Comparison of ENCODE assay signal across 1 cellular context in the genomic region with DNA sequence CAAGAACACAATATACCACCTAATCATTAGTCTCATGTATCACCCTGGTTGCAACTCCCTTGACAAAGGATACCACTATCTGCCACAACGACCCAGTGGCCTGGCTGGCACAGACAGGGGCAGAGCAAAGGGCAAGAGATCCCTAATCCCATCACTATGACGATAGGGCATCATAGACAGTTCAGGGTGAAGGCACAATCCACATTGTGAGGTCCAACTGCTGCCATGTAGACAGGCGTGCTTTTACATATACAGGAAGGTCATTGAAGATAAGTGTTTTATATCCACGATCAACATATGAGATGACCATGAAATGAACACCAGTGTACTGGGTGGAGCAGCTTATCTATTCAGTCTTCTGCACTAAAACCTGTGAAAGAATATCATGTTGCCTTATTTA.
TF ChIP-seq lines count a peak whose summit lies in the region.

No MANE protein-coding gene starts in this region.

TF ChIP-seq in HepG2, 621 proteins besides CTCF, POLR2A, EP300 and RAD21 (continued from another document):
- TF ChIP-seq ARNT2 (CRISPR knock-in tag; IDR thresholded peaks at IDR 0.05; ENCODE audit: low read depth) (no peak), ZBTB8A (CRISPR knock-in tag; IDR thresholded peaks at IDR 0.05; ENCODE audit: borderline replicate concordance, low read depth) (no peak)
- TF ChIP-seq, protein P1, sequence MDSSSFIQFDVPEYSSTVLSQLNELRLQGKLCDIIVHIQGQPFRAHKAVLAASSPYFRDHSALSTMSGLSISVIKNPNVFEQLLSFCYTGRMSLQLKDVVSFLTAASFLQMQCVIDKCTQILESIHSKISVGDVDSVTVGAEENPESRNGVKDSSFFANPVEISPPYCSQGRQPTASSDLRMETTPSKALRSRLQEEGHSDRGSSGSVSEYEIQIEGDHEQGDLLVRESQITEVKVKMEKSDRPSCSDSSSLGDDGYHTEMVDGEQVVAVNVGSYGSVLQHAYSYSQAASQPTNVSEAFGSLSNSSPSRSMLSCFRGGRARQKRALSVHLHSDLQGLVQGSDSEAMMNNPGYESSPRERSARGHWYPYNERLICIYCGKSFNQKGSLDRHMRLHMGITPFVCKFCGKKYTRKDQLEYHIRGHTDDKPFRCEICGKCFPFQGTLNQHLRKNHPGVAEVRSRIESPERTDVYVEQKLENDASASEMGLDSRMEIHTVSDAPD (CRISPR knock-in tag; IDR thresholded peaks at IDR 0.05): no peak
